14 cellular contexts compared by ENCODE assay signal in genomic region chr1:84719477-84720274, GRCh38. TPM values are rescaled to one million over a fixed set of nuclear protein-coding genes. Genes with fewer than 3 reads are reported as not detected.
A peak's percentile ranks its signal among the peaks of the same experiment; 100 is the strongest.
DNase-seq lines count a peak whose midpoint lies in the region; ATAC-seq and TF ChIP-seq lines count a peak whose summit lies in the region.
"Had no signal": no experiment of that assay in that cellular context is flagged by ENCODE, and none has a peak within 500 bp of the region (broad histone marks: within the 10 kb centered on the region; RNA-seq: fewer than 3 reads in every experiment).

No MANE protein-coding gene starts in this region.

- no peaks in the 10 kb centered on the region for H3K27me3 Mint-ChIP-seq in chondrocyte (ENCODE audit: low read depth)

- peak overlapping the region in 1 of 2 donors; percentile 54 for H3K27ac ChIP-seq in left lung
- H3K27ac ChIP-seq: BLaER1 had no signal

- DNase-seq in EH (ENCODE audit: low read depth) (peak; percentile 90), chondrocyte (ENCODE audit: low spot score) (no peak), left lung (no peak), sciatic nerve (ENCODE audit: low spot score) (no peak), NCI-H510A (lab: John Stamatoyannopoulos, UW) (no peak), NCI-H510A treated with DMSO at 0.1 percent for 48 hours (lab: John Stamatoyannopoulos, UW) (no peak), NCI-H1436 treated with DMSO at 0.1 percent for 48 hours (lab: John Stamatoyannopoulos, UW) (no peak)
- DNase-seq: activated CD4-positive, alpha-beta memory T cell treated with anti-CD3 and anti-CD28 coated beads, Interleukin-2, amount 10 ng/mL, durations not matched to agents 7 days and 5 days; GF-D8; spleen had no signal

- ATAC-seq in left lung, result peak; percentile 44
- peak; percentile 43 for ATAC-seq in sciatic nerve
- ATAC-seq in HG02610 (IDR thresholded peaks at IDR 0.05; ENCODE audit: unreplicated experiment), result no peak
- ATAC-seq: Panc1 had no signal

- no peaks in the 10 kb centered on the region for H3K4me1 ChIP-seq in left lung
- H3K4me1 ChIP-seq: spleen had no signal

- no peaks in the 10 kb centered on the region for H3K9me3 ChIP-seq in left lung
- H3K9me3 ChIP-seq: BLaER1, spleen had no signal

- H3K4me1 Mint-ChIP-seq in chondrocyte (ENCODE audit: low read depth), result peaks cover 21% of the 10 kb centered on the region

- no peak overlapping the region for H3K4me3 ChIP-seq in left lung
- H3K4me3 ChIP-seq: BLaER1, spleen had no signal

- no peaks in the 10 kb centered on the region for H3K36me3 Mint-ChIP-seq in chondrocyte (ENCODE audit: low read depth)

- H3K27me3 ChIP-seq in left lung, result no peaks in the 10 kb centered on the region
- H3K27me3 ChIP-seq: BLaER1, spleen had no signal

- H3K9me3 Mint-ChIP-seq in chondrocyte (ENCODE audit: low read depth), result peaks cover 2% of the 10 kb centered on the region
- H3K9me3 Mint-ChIP-seq: activated CD4-positive, alpha-beta memory T cell treated with anti-CD3 and anti-CD28 coated beads, Interleukin-2, amount 10 ng/mL, durations not matched to agents 7 days and 5 days; dendritic cell treated with granulocyte-macrophage colony-stimulating factor and Interleukin-4, amounts not matched to agents 40 ng/mL and 50 ng/mL, for 4 days had no signal

- intact Hi-C loops in left lung (cut with DNase I) (no loop called here), sciatic nerve (cut with DNase I) (no loop called here)

- no peak overlapping the region for H3K4me3 Mint-ChIP-seq in chondrocyte (ENCODE audit: unreplicated experiment)
- H3K4me3 Mint-ChIP-seq: activated CD4-positive, alpha-beta memory T cell treated with anti-CD3 and anti-CD28 coated beads, Interleukin-2, amount 10 ng/mL, durations not matched to agents 7 days and 5 days; dendritic cell treated with granulocyte-macrophage colony-stimulating factor and Interleukin-4, amounts not matched to agents 40 ng/mL and 50 ng/mL, for 4 days had no signal

- H3K27ac Mint-ChIP-seq in chondrocyte (ENCODE audit: unreplicated experiment), result peak overlapping the region; percentile 5
- H3K27ac Mint-ChIP-seq: activated CD4-positive, alpha-beta memory T cell treated with anti-CD3 and anti-CD28 coated beads, Interleukin-2, amount 10 ng/mL, durations not matched to agents 7 days and 5 days; dendritic cell treated with granulocyte-macrophage colony-stimulating factor and Interleukin-4, amounts not matched to agents 40 ng/mL and 50 ng/mL, for 4 days had no signal

- no peak for TF ChIP-seq CTCF in chondrocyte (IDR thresholded peaks at IDR 0.05)
- TF ChIP-seq CTCF in left lung (IDR thresholded peaks at IDR 0.05), result no peak

- no peaks in the 10 kb centered on the region for H3K36me3 ChIP-seq in left lung
- H3K36me3 ChIP-seq: BLaER1, spleen had no signal

RNA-seq across cellular contexts. Expression of gene SSX2IP, which starts 29.4 kb away (rescaled TPM):
- total RNA-seq in chondrocyte (6.1 to 9.5 TPM (median 6.2 TPM) in 3 replicates), left lung (10 to 100 TPM; 10.1 to 11.7 TPM), sciatic nerve (10.9 TPM)
